Comparison of ENCODE assay signal across 19 cellular contexts in the genomic region with DNA sequence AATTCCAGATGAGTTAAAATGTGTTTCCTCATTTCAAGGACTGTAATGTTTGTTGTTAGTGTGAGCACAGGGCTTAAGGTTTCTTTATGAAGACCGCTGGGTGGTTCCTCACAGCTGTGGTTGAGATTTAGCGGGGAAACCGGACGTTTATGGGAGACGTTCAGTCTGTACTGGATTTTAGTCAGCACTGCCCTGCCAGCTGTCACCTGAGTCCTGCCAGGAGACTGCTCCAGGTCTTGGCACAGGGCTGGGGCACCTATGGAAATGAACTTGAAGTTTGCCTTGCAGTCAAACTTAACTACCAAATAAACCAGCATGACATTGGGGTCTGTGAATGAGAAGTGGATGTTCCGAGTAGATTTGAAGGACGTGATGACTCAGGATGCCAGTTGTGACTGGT.
DNase-seq lines count a peak whose midpoint lies in the region; ATAC-seq and TF ChIP-seq lines count a peak whose summit lies in the region.
"Had no signal": no experiment of that assay in that cellular context is flagged by ENCODE, and none has a peak within 500 bp of the region (broad histone marks: within the 10 kb centered on the region; RNA-seq: fewer than 3 reads in every experiment).

No MANE protein-coding gene starts in this region.

- no peaks in the 10 kb centered on the region for H3K9me3 ChIP-seq in HEK293 (ENCODE audit: control insufficient read depth, insufficient read depth, low read depth, low read length)
- no peaks in the 10 kb centered on the region for H3K9me3 ChIP-seq in body of pancreas

- H3K4me1 ChIP-seq in HEK293 (ENCODE audit: control insufficient read depth, insufficient read depth, low read length) (0 out of 2 replicates have a peak, but pooled peaks cover 4% of the 10 kb centered on the region), body of pancreas (no peaks in the 10 kb centered on the region)

- TF ChIP-seq CTCF in HEK293 (tag by site-specific recombination; IDR thresholded peaks at IDR 0.05) = no peak
- no peak for TF ChIP-seq CTCF in body of pancreas (IDR thresholded peaks at IDR 0.05)
- no peak for TF ChIP-seq CTCF in MCF 10A (IDR thresholded peaks at IDR 0.05; ENCODE audit: unreplicated experiment)

- H3K4me1 Mint-ChIP-seq in MCF 10A (ENCODE audit: insufficient read depth, unreplicated experiment) = no peaks in the 10 kb centered on the region
- H3K4me1 Mint-ChIP-seq: CD8-positive, alpha-beta memory T cell; T-helper 17 cell had no signal

- BruUV-seq in MCF 10A (replicated peaks; lab: Mats Ljungman, UMichigan) = no TSS peak

- 53 to 78% methylated on average over 7 of the region's 7 CpGs for WGBS in body of pancreas, 2 donors

- H3K27ac Mint-ChIP-seq in MCF 10A (ENCODE audit: low read depth, unreplicated experiment) = no peak overlapping the region
- H3K27ac Mint-ChIP-seq: T-helper 17 cell had no signal

- CTCF ChIA-PET in HEK293 (lab: Yijun Ruan, JAX) (no interaction called here), MCF 10A (lab: Yijun Ruan, JAX) (interaction anchor here (0.5 to 0.6 kb wide), 2 partner anchors 15 to 1937 kb away, joined by 4 to 5 read pairs; no protein-coding TSS in a partner anchor)

- no peaks in the 10 kb centered on the region for H3K36me3 ChIP-seq in HEK293 (ENCODE audit: control insufficient read depth in 2 of 2, insufficient read depth in 1 of 2, low read length in 2 of 2)
- no peaks in the 10 kb centered on the region for H3K36me3 ChIP-seq in body of pancreas (replicated peaks in 1 of 2; ENCODE audit: insufficient read depth in 1 of 2, low read depth in 2 of 2)

- ATAC-seq in body of pancreas (no peak), GM21381 (IDR thresholded peaks at IDR 0.05; ENCODE audit: unreplicated experiment) (no peak), GM21529 (IDR thresholded peaks at IDR 0.05; ENCODE audit: unreplicated experiment) (no peak)
- ATAC-seq: HCT116, T-helper 17 cell had no signal

- no peak for TF ChIP-seq POLR2A in body of pancreas (IDR thresholded peaks at IDR 0.05)

- no peaks in the 10 kb centered on the region for H3K36me3 Mint-ChIP-seq in MCF 10A (ENCODE audit: insufficient read depth, unreplicated experiment)
- H3K36me3 Mint-ChIP-seq: CD8-positive, alpha-beta memory T cell had no signal

- DNase-seq in DMS 273 (lab: John Stamatoyannopoulos, UW; ENCODE audit: unreplicated experiment) (peak; percentile 80), NCI-H524 (lab: John Stamatoyannopoulos, UW) (peak; percentile 27 to 64), body of pancreas (peak in 3 of 4 donors; percentile 15 to 52 (median 34)), MCF 10A (ENCODE audit: unreplicated experiment) (no peak)
- no peak for DNase-seq in activated CD4-positive, alpha-beta T cell treated with anti-CD3 and anti-CD28 coated beads for 4 hours
- DNase-seq: 8988T; AML-193; CD8-positive, alpha-beta memory T cell; Karpas-422; NCI-H187 treated with DMSO at 0.1 percent for 48 hours; NCI-H510A; SHP77; SW 1271; T-helper 17 cell had no signal

- intact Hi-C loops in body of pancreas (cut with DNase I) (no loop called here), MCF 10A (cut with micrococcal nuclease) (no loop called here)

- H3K27me3 Mint-ChIP-seq in MCF 10A (ENCODE audit: insufficient read depth, unreplicated experiment) = no peaks in the 10 kb centered on the region
- H3K27me3 Mint-ChIP-seq: CD8-positive, alpha-beta memory T cell; T-helper 17 cell had no signal

- no peaks in the 10 kb centered on the region for H3K9me3 Mint-ChIP-seq in MCF 10A (ENCODE audit: unreplicated experiment)

- POLR2A ChIA-PET in HEK293 (lab: Yijun Ruan, JAX) (no interaction called here), MCF 10A (lab: Yijun Ruan, JAX) (no interaction called here)

- no peak overlapping the region for H3K4me3 ChIP-seq in HEK293 (ENCODE audit: low read depth, low read length)
- H3K4me3 ChIP-seq in body of pancreas = no peak overlapping the region
- H3K4me3 ChIP-seq: SK-N-MC had no signal

- H3K4me3 Mint-ChIP-seq in MCF 10A (ENCODE audit: unreplicated experiment) = no peak overlapping the region
- H3K4me3 Mint-ChIP-seq: CD8-positive, alpha-beta memory T cell; T-helper 17 cell had no signal

- H3K27me3 ChIP-seq in body of pancreas = no peaks in the 10 kb centered on the region

- H3K27ac ChIP-seq in HEK293 (ENCODE audit: extremely low read depth, low read depth, low read length) (no peak overlapping the region), body of pancreas (no peak overlapping the region)
- H3K27ac ChIP-seq: SK-N-MC had no signal

TF ChIP-seq in HEK293, 187 proteins besides CTCF, POLR2A, EP300 and RAD21:
- TF ChIP-seq ZIC2 (tag by site-specific recombination; IDR thresholded peaks at IDR 0.05) (peak; percentile 9; the same call in 1 of the 2 replicates), ZNF549 (tag by site-specific recombination; IDR thresholded peaks at IDR 0.05) (no peak)

Comparison
In these comparisons a context has a peak if more than half of its experiments do, and no peak if none do; other contexts are left out.
1. DNase-seq: peak in DMS 273 (single experiment), NCI-H524 (2 of 2) and body of pancreas (3 of 4); none in activated CD4-positive, alpha-beta T cell treated with anti-CD3 and anti-CD28 coated beads for 4 hours (0 of 2) and MCF 10A (single experiment).